ENCODE assay signal across 10 cellular contexts in the genomic region with DNA sequence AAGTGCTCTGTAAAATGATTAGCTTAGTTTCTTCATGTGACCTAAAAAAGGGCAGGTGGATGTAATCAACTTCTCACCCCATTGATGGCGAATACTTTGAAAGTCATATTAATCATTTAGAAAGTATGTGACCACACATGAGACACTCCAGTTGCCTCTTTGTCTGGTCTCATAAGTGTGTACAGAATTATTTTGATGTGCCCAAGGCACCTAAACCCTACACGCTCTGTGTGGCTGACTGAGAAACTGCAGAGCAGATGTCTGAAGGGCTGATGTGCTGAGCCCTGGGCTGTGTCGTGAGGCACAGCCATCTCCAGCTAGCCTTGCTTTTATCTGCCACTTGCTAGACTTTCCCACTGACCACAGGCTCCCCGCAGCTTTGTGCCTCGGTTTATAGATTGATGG. TPM values are rescaled to one million over a fixed set of nuclear protein-coding genes. Genes with fewer than 3 reads are reported as not detected.
DNase-seq lines count a peak whose midpoint lies in the region; ATAC-seq and TF ChIP-seq lines count a peak whose summit lies in the region.
"Had no signal": no experiment of that assay in that cellular context is flagged by ENCODE, and none has a peak within 500 bp of the region (broad histone marks: within the 10 kb centered on the region; RNA-seq: fewer than 3 reads in every experiment).

No MANE protein-coding gene starts in this region.

- H3K14ac ChIP-seq in IMR-90 (replicated peaks; ENCODE audit: low read depth, low read length), result no peak overlapping the region

- H2BK15ac ChIP-seq in IMR-90 (ENCODE audit: low read depth, low read length), result no peak overlapping the region

- H2BK5ac ChIP-seq in IMR-90 (ENCODE audit: low read depth, low read length, poor library complexity, severe bottlenecking), result no peak overlapping the region

- H4K8ac ChIP-seq in IMR-90 (ENCODE audit: low read depth in 2 of 2, low read length in 2 of 2), result no peak overlapping the region

- H2AK5ac ChIP-seq in IMR-90 (ENCODE audit: low read depth, low read length), result no peak overlapping the region

- no peak overlapping the region for H4K91ac ChIP-seq in IMR-90 (ENCODE audit: insufficient read depth, low read depth, low read length)

- no peak overlapping the region for H4K5ac ChIP-seq in IMR-90 (ENCODE audit: low read depth, low read length)

- H3K27me3 ChIP-seq in heart left ventricle (peaks cover 0 to 3% (median 0%) of the 10 kb centered on the region in 9 donors), right cardiac atrium (ENCODE audit: control insufficient read depth, insufficient read depth) (no peaks in the 10 kb centered on the region), IMR-90 (ENCODE audit: control insufficient read depth, insufficient read depth, low read length) (peaks cover 1% of the 10 kb centered on the region; the same call in 1 of the 2 replicates), upper lobe of right lung (no peaks in the 10 kb centered on the region)

- no peak for TF ChIP-seq POLR2A in heart left ventricle (IDR thresholded peaks at IDR 0.05)
- TF ChIP-seq POLR2A in IMR-90 (IDR thresholded peaks at IDR 0.05; ENCODE audit: low read depth, low read length), result no peak

- intact Hi-C loops in heart left ventricle (cut with DNase I), result no loop called here
- intact Hi-C loops in right cardiac atrium (cut with DNase I), result no loop called here
- intact Hi-C loops in IMR-90 (cut with micrococcal nuclease), result no loop called here
- intact Hi-C loops in upper lobe of right lung (cut with DNase I), result no loop called here

- ATAC-seq in heart left ventricle (peak in 3 of 4 donors; percentile 23 to 54 (median 52)), right cardiac atrium (no peak), IMR-90 (ENCODE audit: low read depth) (0 out of 2 replicates have a peak, but pooled peaks have one; percentile 44), upper lobe of right lung (peak; percentile 31)

- 55 to 67% (median 61%) methylated on average over 5 of the region's 5 CpGs for WGBS in heart left ventricle, 4 donors
- WGBS in right cardiac atrium, result 68% methylated on average over 5 of the region's 5 CpGs
- WGBS in IMR-90 (ENCODE audit: extremely low coverage in 2 of 2, insufficient read length in 1 of 2), 2 experiments, result no CpG with 5 or more reads among the region's 5 CpGs

- no peak overlapping the region for H2AK9ac ChIP-seq in IMR-90 (replicated peaks; ENCODE audit: low read depth, low read length, poor library complexity)

- H3K4ac ChIP-seq in IMR-90 (ENCODE audit: low read depth, low read length), result no peak overlapping the region

- H3K36me3 ChIP-seq in heart left ventricle, result no peaks in the 10 kb centered on the region
- H3K36me3 ChIP-seq in HEK293 (ENCODE audit: control insufficient read depth in 2 of 2, insufficient read depth in 1 of 2, low read length in 2 of 2), result no peaks in the 10 kb centered on the region
- H3K36me3 ChIP-seq in IMR-90 (ENCODE audit: control insufficient read depth, insufficient read depth, low read length), result no peaks in the 10 kb centered on the region
- no peaks in the 10 kb centered on the region for H3K36me3 ChIP-seq in upper lobe of right lung

- H3K27ac ChIP-seq in heart left ventricle (no peak overlapping the region), right cardiac atrium (ENCODE audit: low read length) (no peak overlapping the region), HEK293 (ENCODE audit: extremely low read depth, low read depth, low read length) (no peak overlapping the region), IMR-90 (ENCODE audit: insufficient read depth, low read length) (no peak overlapping the region), upper lobe of right lung (no peak overlapping the region)

- POLR2A ChIA-PET in HEK293 (lab: Yijun Ruan, JAX) (no interaction called here), IMR-90 (lab: Charles Lee; ENCODE audit: unreplicated experiment) (interaction anchor here (0.7 kb wide), 1 partner anchor 103 kb away, joined by 7 read pairs; no protein-coding TSS in a partner anchor)

- no peak overlapping the region for H3K18ac ChIP-seq in IMR-90 (ENCODE audit: low read depth, low read length)

- no peak overlapping the region for H3K56ac ChIP-seq in IMR-90 (ENCODE audit: extremely low read depth, insufficient read depth, low read length)

- CTCF ChIA-PET in HEK293 (lab: Yijun Ruan, JAX), result interaction anchor here (0.7 to 1.4 kb wide), 3 partner anchors 111 to 413 kb away, joined by 4 read pairs; no protein-coding TSS in a partner anchor
- CTCF ChIA-PET in IMR-90 (lab: Yijun Ruan, JAX), result no interaction called here

- H3K4me3 ChIP-seq in heart left ventricle, result no peak overlapping the region
- H3K4me3 ChIP-seq in right cardiac atrium (ENCODE audit: low read length), result no peak overlapping the region
- H3K4me3 ChIP-seq in HEK293 (ENCODE audit: low read depth, low read length), result no peak overlapping the region
- H3K4me3 ChIP-seq in IMR-90 (ENCODE audit: insufficient read depth, low read depth, low read length), result no peak overlapping the region
- no peak overlapping the region for H3K4me3 ChIP-seq in upper lobe of right lung

- H3K9ac ChIP-seq in IMR-90 (ENCODE audit: low read depth, low read length), result no peak overlapping the region

- dilution Hi-C loops in IMR-90 (cut with HindIII; ENCODE audit: low sequenced_read_pairs, unreplicated experiment), result no loop called here

- H3K4me2 ChIP-seq in IMR-90 (ENCODE audit: low read depth, low read length), result no peak overlapping the region

- BruUV-seq in IMR-90 (replicated peaks; lab: Mats Ljungman, UMichigan), result no TSS peak

- no peaks in the 10 kb centered on the region for H3K79me1 ChIP-seq in IMR-90 (ENCODE audit: low read depth in 1 of 2, low read length in 2 of 2)

- no peak overlapping the region for H2BK20ac ChIP-seq in IMR-90 (ENCODE audit: low read depth, low read length)

- H2BK120ac ChIP-seq in IMR-90 (ENCODE audit: low read depth, low read length), result no peak overlapping the region

- no peak overlapping the region for H3K23ac ChIP-seq in IMR-90 (ENCODE audit: low read depth, low read length)

- H3K9me3 ChIP-seq in heart left ventricle, result no peaks in the 10 kb centered on the region
- H3K9me3 ChIP-seq in right cardiac atrium (ENCODE audit: control insufficient read depth, low read length), result no peaks in the 10 kb centered on the region
- H3K9me3 ChIP-seq in HEK293 (ENCODE audit: control insufficient read depth, insufficient read depth, low read depth, low read length), result no peaks in the 10 kb centered on the region
- H3K9me3 ChIP-seq in IMR-90 (ENCODE audit: control insufficient read depth, insufficient read depth, low read length), result no peaks in the 10 kb centered on the region
- H3K9me3 ChIP-seq in upper lobe of right lung, result no peaks in the 10 kb centered on the region

- no peaks in the 10 kb centered on the region for H4K20me1 ChIP-seq in IMR-90 (ENCODE audit: insufficient read depth, low read length)

- DNase-seq in heart left ventricle (no peak), right cardiac atrium (no peak), IMR-90 (no peak), upper lobe of right lung (no peak), HK-2 (ENCODE audit: unreplicated experiment) (no peak), occipital lobe (lab: John Stamatoyannopoulos, UW) (no peak), activated T-cell treated with anti-CD3 and anti-CD28 coated beads for 4 hours (no peak)
- DNase-seq: activated CD4-positive, alpha-beta T cell treated with anti-CD3 and anti-CD28 coated beads for 48 hours; stimulated activated CD8-positive, alpha-beta memory T cell treated with anti-CD3 and anti-CD28 coated beads, Interleukin-4, amount 100 ng/mL, for 48 hours had no signal

- no peak for TF ChIP-seq RAD21 in IMR-90 (IDR thresholded peaks at IDR 0.05; ENCODE audit: low read length)

- peaks cover 0 to 28% (median 5%) of the 10 kb centered on the region in 12 donors for H3K4me1 ChIP-seq in heart left ventricle
- H3K4me1 ChIP-seq in right cardiac atrium (ENCODE audit: control insufficient read depth, insufficient read depth, low read length), result peaks cover 5% of the 10 kb centered on the region
- peaks cover 8% of the 10 kb centered on the region; the same call in 1 of the 2 replicates for H3K4me1 ChIP-seq in HEK293 (ENCODE audit: control insufficient read depth, insufficient read depth, low read length)
- H3K4me1 ChIP-seq in IMR-90 (ENCODE audit: control insufficient read depth, insufficient read depth, low read length), result peaks cover 5% of the 10 kb centered on the region; the same call in 1 of the 2 replicates
- H3K4me1 ChIP-seq in upper lobe of right lung, result peaks cover 9% of the 10 kb centered on the region

- no peaks in the 10 kb centered on the region for H3K9me1 ChIP-seq in IMR-90 (ENCODE audit: insufficient read depth, low read length)

- TF ChIP-seq CTCF in heart left ventricle (IDR thresholded peaks at IDR 0.05), result no peak
- no peak for TF ChIP-seq CTCF in HEK293 (tag by site-specific recombination; IDR thresholded peaks at IDR 0.05)
- no peak for TF ChIP-seq CTCF in IMR-90 (conservative IDR thresholded peaks at IDR 0.05; ENCODE audit: low read depth, low read length)
- TF ChIP-seq CTCF in upper lobe of right lung (IDR thresholded peaks at IDR 0.05), result no peak

- no peak overlapping the region for H2AFZ ChIP-seq in IMR-90 (replicated peaks; ENCODE audit: low read length, poor library complexity)

- in situ Hi-C loops in IMR-90 (cut with MboI; ENCODE audit: low sequenced_read_pairs), result no loop called here

TF ChIP-seq in IMR-90, 13 proteins besides CTCF, POLR2A, EP300 and RAD21 (continues in another document):
- TF ChIP-seq, protein P1, sequence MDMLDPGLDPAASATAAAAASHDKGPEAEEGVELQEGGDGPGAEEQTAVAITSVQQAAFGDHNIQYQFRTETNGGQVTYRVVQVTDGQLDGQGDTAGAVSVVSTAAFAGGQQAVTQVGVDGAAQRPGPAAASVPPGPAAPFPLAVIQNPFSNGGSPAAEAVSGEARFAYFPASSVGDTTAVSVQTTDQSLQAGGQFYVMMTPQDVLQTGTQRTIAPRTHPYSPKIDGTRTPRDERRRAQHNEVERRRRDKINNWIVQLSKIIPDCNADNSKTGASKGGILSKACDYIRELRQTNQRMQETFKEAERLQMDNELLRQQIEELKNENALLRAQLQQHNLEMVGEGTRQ (IDR thresholded peaks at IDR 0.05; ENCODE audit: low read depth, low read length), result no peak

RNA-seq across cellular contexts. Expression of gene SGPP2, which starts 26.9 kb away (rescaled TPM):
- 10 to 100 TPM in 7 of 9 donors, 1 to 10 TPM in 2; 4.7 to 25.8 (median 12.4) TPM for total RNA-seq in heart left ventricle
- polyA plus RNA-seq in heart left ventricle, result 10 to 100 TPM in 1 of 2 donors, 1 to 10 TPM in 1; 1.6 to 13.6 TPM
- total RNA-seq in right cardiac atrium, result 10 to 100 TPM in 1 of 4 donors, 1 to 10 TPM in 3; 1.8 to 12.8 (median 6.7) TPM
- 4.7 TPM for polyA plus RNA-seq in right cardiac atrium
- total RNA-seq in IMR-90 (2012; rRNA removed), result not detected in 2 replicates
- not detected in 2 replicates for polyA plus RNA-seq in IMR-90 (2012; rRNA removed)
- not detected in 2 replicates for polyA plus RNA-seq in IMR-90 (2012; cell fraction: cytosol; rRNA removed)
- not detected in 2 replicates for polyA plus RNA-seq in IMR-90 (2012; cell fraction: nucleus; rRNA removed; ENCODE audit: low replicate concordance)
- 38.1 TPM for total RNA-seq in upper lobe of right lung
- 1.2 TPM for total RNA-seq in occipital lobe

Comparison
In these comparisons a context has a peak if more than half of its experiments do, and no peak if none do; other contexts are left out.
1. ATAC-seq: peak in heart left ventricle (3 of 4), IMR-90 (single experiment) and upper lobe of right lung (single experiment); none in right cardiac atrium (0 of 2).